In the genomic region with DNA sequence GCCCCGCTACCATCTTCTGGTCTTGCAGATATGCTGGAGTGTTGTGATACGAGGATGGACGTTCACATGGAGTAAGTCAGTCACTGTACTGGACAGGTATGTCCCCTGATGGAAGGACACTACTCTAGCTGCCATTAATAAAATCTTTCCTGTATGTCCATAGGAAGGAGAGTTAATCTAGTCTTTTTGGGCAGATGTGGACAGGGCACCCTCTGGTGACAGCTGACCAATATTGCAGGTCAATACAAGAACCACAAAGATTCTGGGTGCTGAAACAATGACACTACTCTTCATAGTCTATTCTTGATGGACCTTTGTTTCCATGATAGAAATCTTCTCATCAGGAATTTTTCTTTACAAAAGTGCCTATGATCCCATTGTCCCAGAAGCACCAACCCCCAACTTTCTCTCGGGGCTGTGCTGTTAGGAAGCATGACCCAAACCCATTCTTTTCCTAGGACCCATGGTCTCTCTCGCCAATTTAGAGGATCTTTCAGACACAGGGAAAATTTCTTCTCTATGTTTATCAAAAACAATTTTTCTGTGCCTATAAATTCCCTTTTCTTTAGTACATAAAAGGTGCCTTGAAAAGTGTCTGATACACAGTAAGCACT, we compare ENCODE assay signal across 8 cellular contexts.
DNase-seq lines count a peak whose midpoint lies in the region; ATAC-seq and TF ChIP-seq lines count a peak whose summit lies in the region.

No MANE protein-coding gene starts in this region.

- H3K27ac Mint-ChIP-seq in activated CD4-positive, alpha-beta T cell treated with anti-CD3 and anti-CD28 coated beads, Interleukin-2, amount 10 ng/mL, durations not matched to agents 24 days and 14 days: no peak overlapping the region
- H3K27ac Mint-ChIP-seq in neural crest cell (ENCODE audit: unreplicated experiment): no peak overlapping the region
- H3K27ac Mint-ChIP-seq in activated T-helper 1 cell treated with anti-CD3 and anti-CD28 coated beads, Interleukin-12 subunit alpha, Interleukin-12 subunit beta, Interleukin-2, Interleukin-4 antibody, amounts not matched to agents 30 ng/mL and 10 ng/mL and 1 ng/mL, durations not matched to agents 14 hours and 24 hours and 36 hours: no peak overlapping the region

- H3K4me1 Mint-ChIP-seq in activated CD4-positive, alpha-beta T cell treated with anti-CD3 and anti-CD28 coated beads, Interleukin-2, amount 10 ng/mL, durations not matched to agents 24 days and 14 days: no peaks in the 10 kb centered on the region
- H3K4me1 Mint-ChIP-seq in neural crest cell: no peaks in the 10 kb centered on the region
- H3K4me1 Mint-ChIP-seq in activated T-helper 1 cell treated with anti-CD3 and anti-CD28 coated beads, Interleukin-12 subunit alpha, Interleukin-12 subunit beta, Interleukin-2, Interleukin-4 antibody, amounts not matched to agents 30 ng/mL and 10 ng/mL and 1 ng/mL, durations not matched to agents 14 hours and 24 hours and 36 hours (ENCODE audit: low read depth): no peaks in the 10 kb centered on the region

- H3K4me1 ChIP-seq in body of pancreas: peaks cover 10% of the 10 kb centered on the region

- no peak for TF ChIP-seq POLR2A in body of pancreas (IDR thresholded peaks at IDR 0.05)

- intact Hi-C loops in activated CD4-positive, alpha-beta T cell treated with anti-CD3 and anti-CD28 coated beads, Interleukin-2, amount 10 ng/mL, durations not matched to agents 24 days and 14 days (cut with micrococcal nuclease): no loop called here
- intact Hi-C loops in body of pancreas (cut with DNase I): no loop called here
- intact Hi-C loops in activated T-helper 1 cell treated with anti-CD3 and anti-CD28 coated beads, Interleukin-12 subunit alpha, Interleukin-12 subunit beta, Interleukin-2, Interleukin-4 antibody, amounts not matched to agents 30 ng/mL and 10 ng/mL and 1 ng/mL, durations not matched to agents 14 hours and 24 hours and 36 hours (cut with micrococcal nuclease): loop anchor here (10.0 kb wide), 1 partner anchor 1157 kb away; no protein-coding TSS in a partner anchor

- H3K9me3 ChIP-seq in body of pancreas: no peaks in the 10 kb centered on the region

- H3K4me3 ChIP-seq in body of pancreas: no peak overlapping the region

- TF ChIP-seq RAD21 in Ishikawa (IDR thresholded peaks at IDR 0.05; ENCODE audit: low read depth): peak; percentile 86

- DNase-seq in activated CD4-positive, alpha-beta T cell treated with anti-CD3 and anti-CD28 coated beads for 48 hours: peak; percentile 4
- DNase-seq in activated CD4-positive, alpha-beta T cell treated with anti-CD3 and anti-CD28 coated beads, Interleukin-2, amount 10 ng/mL, durations not matched to agents 24 days and 14 days: no peak
- DNase-seq in body of pancreas (no peak), neural crest cell (ENCODE audit: low read depth, low spot score) (no peak), NCI-H2107 (lab: John Stamatoyannopoulos, UW) (no peak)
- DNase-seq in stimulated activated CD4-positive, alpha-beta T cell treated with anti-CD3 and anti-CD28 coated beads, Interleukin-4, amount 100 ng/mL, for 4 hours: no peak
- no peak for DNase-seq in activated T-helper 1 cell treated with anti-CD3 and anti-CD28 coated beads, Interleukin-12 subunit alpha, Interleukin-12 subunit beta, Interleukin-2, Interleukin-4 antibody, amounts not matched to agents 30 ng/mL and 10 ng/mL and 1 ng/mL, durations not matched to agents 14 hours and 24 hours and 36 hours (ENCODE audit: low spot score)

- H3K36me3 Mint-ChIP-seq in activated CD4-positive, alpha-beta T cell treated with anti-CD3 and anti-CD28 coated beads, Interleukin-2, amount 10 ng/mL, durations not matched to agents 24 days and 14 days (ENCODE audit: low read depth): no peaks in the 10 kb centered on the region
- H3K36me3 Mint-ChIP-seq in neural crest cell (ENCODE audit: low read depth): no peaks in the 10 kb centered on the region
- no peaks in the 10 kb centered on the region for H3K36me3 Mint-ChIP-seq in activated T-helper 1 cell treated with anti-CD3 and anti-CD28 coated beads, Interleukin-12 subunit alpha, Interleukin-12 subunit beta, Interleukin-2, Interleukin-4 antibody, amounts not matched to agents 30 ng/mL and 10 ng/mL and 1 ng/mL, durations not matched to agents 14 hours and 24 hours and 36 hours (ENCODE audit: low read depth)

- H3K27me3 Mint-ChIP-seq in activated CD4-positive, alpha-beta T cell treated with anti-CD3 and anti-CD28 coated beads, Interleukin-2, amount 10 ng/mL, durations not matched to agents 24 days and 14 days: no peaks in the 10 kb centered on the region
- no peaks in the 10 kb centered on the region for H3K27me3 Mint-ChIP-seq in neural crest cell (ENCODE audit: low read depth)
- no peaks in the 10 kb centered on the region for H3K27me3 Mint-ChIP-seq in activated T-helper 1 cell treated with anti-CD3 and anti-CD28 coated beads, Interleukin-12 subunit alpha, Interleukin-12 subunit beta, Interleukin-2, Interleukin-4 antibody, amounts not matched to agents 30 ng/mL and 10 ng/mL and 1 ng/mL, durations not matched to agents 14 hours and 24 hours and 36 hours (ENCODE audit: insufficient read depth)

- no peak overlapping the region for H3K4me3 Mint-ChIP-seq in activated CD4-positive, alpha-beta T cell treated with anti-CD3 and anti-CD28 coated beads, Interleukin-2, amount 10 ng/mL, durations not matched to agents 24 days and 14 days
- no peak overlapping the region for H3K4me3 Mint-ChIP-seq in neural crest cell
- no peak overlapping the region for H3K4me3 Mint-ChIP-seq in activated T-helper 1 cell treated with anti-CD3 and anti-CD28 coated beads, Interleukin-12 subunit alpha, Interleukin-12 subunit beta, Interleukin-2, Interleukin-4 antibody, amounts not matched to agents 30 ng/mL and 10 ng/mL and 1 ng/mL, durations not matched to agents 14 hours and 24 hours and 36 hours

- no peaks in the 10 kb centered on the region for H3K36me3 ChIP-seq in body of pancreas (replicated peaks in 1 of 2; ENCODE audit: insufficient read depth in 1 of 2, low read depth in 2 of 2)

- no peaks in the 10 kb centered on the region for H3K27me3 ChIP-seq in body of pancreas

- no peak overlapping the region for H3K27ac ChIP-seq in body of pancreas

- 88 to 91% methylated on average over 5 of the region's 5 CpGs for WGBS in body of pancreas, 2 donors

- TF ChIP-seq CTCF in body of pancreas (IDR thresholded peaks at IDR 0.05) (peak in 4 of 7 experiments; percentile 9 to 25 (median 23)), neural crest cell (conservative IDR thresholded peaks at IDR 0.05) (peak; percentile 74)

- no peak for ATAC-seq in body of pancreas

- no peaks in the 10 kb centered on the region for H3K9me3 Mint-ChIP-seq in activated CD4-positive, alpha-beta T cell treated with anti-CD3 and anti-CD28 coated beads, Interleukin-2, amount 10 ng/mL, durations not matched to agents 24 days and 14 days
- H3K9me3 Mint-ChIP-seq in neural crest cell: peaks cover 10% of the 10 kb centered on the region
- H3K9me3 Mint-ChIP-seq in activated T-helper 1 cell treated with anti-CD3 and anti-CD28 coated beads, Interleukin-12 subunit alpha, Interleukin-12 subunit beta, Interleukin-2, Interleukin-4 antibody, amounts not matched to agents 30 ng/mL and 10 ng/mL and 1 ng/mL, durations not matched to agents 14 hours and 24 hours and 36 hours: no peaks in the 10 kb centered on the region

- TF ChIP-seq EP300 in Ishikawa (IDR thresholded peaks at IDR 0.05; ENCODE audit: borderline replicate concordance): no peak

TF ChIP-seq in Ishikawa, 13 proteins besides CTCF, POLR2A, EP300 and RAD21:
- TF ChIP-seq TEAD4 (IDR thresholded peaks at IDR 0.05): no peak
- TF ChIP-seq, protein P1, sequence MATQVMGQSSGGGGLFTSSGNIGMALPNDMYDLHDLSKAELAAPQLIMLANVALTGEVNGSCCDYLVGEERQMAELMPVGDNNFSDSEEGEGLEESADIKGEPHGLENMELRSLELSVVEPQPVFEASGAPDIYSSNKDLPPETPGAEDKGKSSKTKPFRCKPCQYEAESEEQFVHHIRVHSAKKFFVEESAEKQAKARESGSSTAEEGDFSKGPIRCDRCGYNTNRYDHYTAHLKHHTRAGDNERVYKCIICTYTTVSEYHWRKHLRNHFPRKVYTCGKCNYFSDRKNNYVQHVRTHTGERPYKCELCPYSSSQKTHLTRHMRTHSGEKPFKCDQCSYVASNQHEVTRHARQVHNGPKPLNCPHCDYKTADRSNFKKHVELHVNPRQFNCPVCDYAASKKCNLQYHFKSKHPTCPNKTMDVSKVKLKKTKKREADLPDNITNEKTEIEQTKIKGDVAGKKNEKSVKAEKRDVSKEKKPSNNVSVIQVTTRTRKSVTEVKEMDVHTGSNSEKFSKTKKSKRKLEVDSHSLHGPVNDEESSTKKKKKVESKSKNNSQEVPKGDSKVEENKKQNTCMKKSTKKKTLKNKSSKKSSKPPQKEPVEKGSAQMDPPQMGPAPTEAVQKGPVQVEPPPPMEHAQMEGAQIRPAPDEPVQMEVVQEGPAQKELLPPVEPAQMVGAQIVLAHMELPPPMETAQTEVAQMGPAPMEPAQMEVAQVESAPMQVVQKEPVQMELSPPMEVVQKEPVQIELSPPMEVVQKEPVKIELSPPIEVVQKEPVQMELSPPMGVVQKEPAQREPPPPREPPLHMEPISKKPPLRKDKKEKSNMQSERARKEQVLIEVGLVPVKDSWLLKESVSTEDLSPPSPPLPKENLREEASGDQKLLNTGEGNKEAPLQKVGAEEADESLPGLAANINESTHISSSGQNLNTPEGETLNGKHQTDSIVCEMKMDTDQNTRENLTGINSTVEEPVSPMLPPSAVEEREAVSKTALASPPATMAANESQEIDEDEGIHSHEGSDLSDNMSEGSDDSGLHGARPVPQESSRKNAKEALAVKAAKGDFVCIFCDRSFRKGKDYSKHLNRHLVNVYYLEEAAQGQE (IDR thresholded peaks at IDR 0.05; ENCODE audit: low read depth): no peak
